ENCODE assay signal across 18 cellular contexts in genomic region chr2:103656558-103656957, GRCh38.
DNase-seq lines count a peak whose midpoint lies in the region; ATAC-seq lines count a peak whose summit lies in the region.
"Had no signal": no experiment of that assay in that cellular context is flagged by ENCODE, and none has a peak within 500 bp of the region (broad histone marks: within the 10 kb centered on the region; RNA-seq: fewer than 3 reads in every experiment).

No MANE protein-coding gene starts in this region.

- H3K27me3 ChIP-seq in adipocyte (replicated peaks; ENCODE audit: control insufficient read depth, insufficient read depth, low read length), result no peaks in the 10 kb centered on the region
- H3K27me3 ChIP-seq: Peyer's patch, vagina had no signal

- in situ Hi-C loops in Caki2 (cut with HindIII; ENCODE audit: low pct_unique_long_range_greater_than_20kb, low sequenced_read_pairs), result no loop called here

- H3K9me3 ChIP-seq in adipocyte (ENCODE audit: control insufficient read depth, low read length), result no peaks in the 10 kb centered on the region
- H3K9me3 ChIP-seq: Peyer's patch, vagina had no signal

- no peaks in the 10 kb centered on the region for H3K4me1 ChIP-seq in adipocyte (ENCODE audit: control insufficient read depth, insufficient read depth, low read length)
- H3K4me1 ChIP-seq: Peyer's patch, vagina had no signal

- no peaks in the 10 kb centered on the region for H3K36me3 ChIP-seq in adipocyte (ENCODE audit: control insufficient read depth, insufficient read depth, low read length, severe bottlenecking)
- H3K36me3 ChIP-seq: Peyer's patch, vagina had no signal

- H3K9ac ChIP-seq in adipocyte (ENCODE audit: low read length), result no peak overlapping the region

- DNase-seq in Caki2 (ENCODE audit: low read depth), result peak; percentile 27
- DNase-seq in Kasumi-1 (lab: John Stamatoyannopoulos, UW), result peak; percentile 9 to 11
- peak; percentile 0 for DNase-seq in adipocyte (ENCODE audit: low read depth)
- DNase-seq in left kidney (ENCODE audit: low read depth, low spot score), result peak; percentile 55
- DNase-seq in NCI-H187 treated with DMSO at 0.1 percent for 48 hours (lab: John Stamatoyannopoulos, UW), result no peak
- no peak for DNase-seq in ecto neural progenitor cell (ENCODE audit: low spot score)
- DNase-seq in T-helper 9 cell, result no peak
- DNase-seq: activated CD4-positive, alpha-beta T cell treated with anti-CD3 and anti-CD28 coated beads for 36 hours; activated naive CD8-positive, alpha-beta T cell treated with anti-CD3 and anti-CD28 coated beads, Interleukin-2, amount 10 ng/mL, durations not matched to agents 7 days and 5 days; HCEC 1CT; IMR-90; midbrain; NCI-H1105; NCI-H2171; NCI-H748 treated with DMSO at 0.1 percent for 48 hours; Peyer's patch had no signal

- ATAC-seq in GM21619 (IDR thresholded peaks at IDR 0.05; ENCODE audit: unreplicated experiment), result no peak
- ATAC-seq: activated CD4-positive, alpha-beta T cell treated with anti-CD3 and anti-CD28 coated beads for 36 hours had no signal

- no peak overlapping the region for H3K4me3 ChIP-seq in adipocyte (ENCODE audit: low read length)
- H3K4me3 ChIP-seq: Peyer's patch, vagina had no signal

Comparison
In these comparisons a context has a peak if more than half of its experiments do, and no peak if none do; other contexts are left out.
1. DNase-seq: peak in Caki2 (single experiment), Kasumi-1 (2 of 2), adipocyte (single experiment) and left kidney (single experiment); none in NCI-H187 treated with DMSO at 0.1 percent for 48 hours (single experiment), ecto neural progenitor cell (single experiment) and T-helper 9 cell (single experiment).